Comparison of ENCODE assay signal across 3 cellular contexts in the genomic region with DNA sequence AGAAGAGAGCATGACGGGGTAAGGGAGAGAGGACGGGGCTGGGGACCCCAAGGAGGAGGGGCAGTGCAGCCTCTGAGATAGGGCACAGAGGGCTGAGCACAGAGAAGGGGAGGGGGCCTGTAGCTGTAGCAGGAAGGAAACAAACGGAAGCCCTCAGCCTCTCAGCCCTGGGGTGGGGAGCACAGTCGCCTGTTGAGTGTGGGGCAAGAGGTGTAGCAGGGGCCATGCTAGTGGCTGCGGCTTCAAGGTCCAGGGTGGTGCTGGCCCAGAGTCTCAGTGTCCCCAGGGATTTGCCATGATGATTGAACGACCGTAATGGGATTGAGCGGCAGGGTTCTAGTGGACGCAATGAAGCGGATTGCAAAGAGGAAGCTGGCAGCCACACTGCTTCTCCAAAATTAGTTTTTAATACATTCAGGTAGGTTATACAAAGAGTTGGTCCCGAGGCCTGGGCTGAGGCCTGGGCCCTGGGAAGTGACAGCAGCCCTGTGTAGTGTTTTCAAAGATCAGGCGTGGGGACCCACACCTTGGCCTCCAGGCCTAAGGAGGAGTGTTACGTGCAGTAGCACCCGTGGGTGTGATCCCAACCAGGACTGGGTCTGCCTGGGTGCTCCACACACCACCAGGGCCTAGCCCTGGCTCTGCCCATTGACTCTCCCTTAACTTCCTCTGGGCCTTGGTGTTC.
TF ChIP-seq lines count a peak whose summit lies in the region.

No MANE protein-coding gene starts in this region.

TF ChIP-seq in IMR-90, 13 proteins besides CTCF, POLR2A, EP300 and RAD21:
- TF ChIP-seq, protein P1, sequence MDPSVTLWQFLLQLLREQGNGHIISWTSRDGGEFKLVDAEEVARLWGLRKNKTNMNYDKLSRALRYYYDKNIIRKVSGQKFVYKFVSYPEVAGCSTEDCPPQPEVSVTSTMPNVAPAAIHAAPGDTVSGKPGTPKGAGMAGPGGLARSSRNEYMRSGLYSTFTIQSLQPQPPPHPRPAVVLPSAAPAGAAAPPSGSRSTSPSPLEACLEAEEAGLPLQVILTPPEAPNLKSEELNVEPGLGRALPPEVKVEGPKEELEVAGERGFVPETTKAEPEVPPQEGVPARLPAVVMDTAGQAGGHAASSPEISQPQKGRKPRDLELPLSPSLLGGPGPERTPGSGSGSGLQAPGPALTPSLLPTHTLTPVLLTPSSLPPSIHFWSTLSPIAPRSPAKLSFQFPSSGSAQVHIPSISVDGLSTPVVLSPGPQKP (IDR thresholded peaks at IDR 0.05; ENCODE audit: borderline replicate concordance, low read depth, low read length), result no peak

TF ChIP-seq in H1, 55 proteins besides CTCF, POLR2A, EP300 and RAD21:
- no peak for TF ChIP-seq CHD2 (IDR thresholded peaks at IDR 0.05; ENCODE audit: low read length)
- TF ChIP-seq, protein P2, sequence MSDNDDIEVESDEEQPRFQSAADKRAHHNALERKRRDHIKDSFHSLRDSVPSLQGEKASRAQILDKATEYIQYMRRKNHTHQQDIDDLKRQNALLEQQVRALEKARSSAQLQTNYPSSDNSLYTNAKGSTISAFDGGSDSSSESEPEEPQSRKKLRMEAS (IDR thresholded peaks at IDR 0.05), result no peak
- TF ChIP-seq HDAC6 (IDR thresholded peaks at IDR 0.05; ENCODE audit: low read depth, low read length), result no peak
- no peak for TF ChIP-seq CREB1 (IDR thresholded peaks at IDR 0.05)
- TF ChIP-seq POLR2AphosphoS5 (IDR thresholded peaks at IDR 0.05; ENCODE audit: low read depth, low read length), result no peak
- no peak for TF ChIP-seq YY1 (IDR thresholded peaks at IDR 0.05; ENCODE audit: low read depth, low read length)
- TF ChIP-seq EZH2 (IDR thresholded peaks at IDR 0.05; ENCODE audit: low read depth, low read length, severe bottlenecking), result no peak
- TF ChIP-seq CHD1 (IDR thresholded peaks at IDR 0.05; ENCODE audit: low read depth, low read length), result no peak
- TF ChIP-seq TEAD4 (IDR thresholded peaks at IDR 0.05; ENCODE audit: low read depth, low read length), result no peak
- TF ChIP-seq SIX5 (IDR thresholded peaks at IDR 0.05; ENCODE audit: low read depth, low read length), result no peak
- TF ChIP-seq, protein P3, sequence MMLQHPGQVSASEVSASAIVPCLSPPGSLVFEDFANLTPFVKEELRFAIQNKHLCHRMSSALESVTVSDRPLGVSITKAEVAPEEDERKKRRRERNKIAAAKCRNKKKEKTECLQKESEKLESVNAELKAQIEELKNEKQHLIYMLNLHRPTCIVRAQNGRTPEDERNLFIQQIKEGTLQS (IDR thresholded peaks at IDR 0.05; ENCODE audit: insufficient read depth, low read depth, low read length), result no peak
- no peak for TF ChIP-seq EGR1 (IDR thresholded peaks at IDR 0.05; ENCODE audit: borderline replicate concordance, low read depth, low read length)
- TF ChIP-seq JUN (IDR thresholded peaks at IDR 0.05; ENCODE audit: low read depth, low read length), result no peak
- TF ChIP-seq GTF2F1 (IDR thresholded peaks at IDR 0.05; ENCODE audit: borderline replicate concordance, low read depth, low read length), result no peak
- TF ChIP-seq RBBP5 (IDR thresholded peaks at IDR 0.05; ENCODE audit: borderline replicate concordance, low read depth, low read length), result no peak

TF ChIP-seq in GM12891, 5 proteins besides CTCF, POLR2A, EP300 and RAD21:
- TF ChIP-seq PAX5 (IDR thresholded peaks at IDR 0.05; ENCODE audit: insufficient read depth, low read length, severe bottlenecking) (no peak), SPI1 (IDR thresholded peaks at IDR 0.05; ENCODE audit: low read depth, low read length) (no peak), TAF1 (IDR thresholded peaks at IDR 0.05; ENCODE audit: low read depth, low read length) (no peak), POU2F2 (IDR thresholded peaks at IDR 0.05; ENCODE audit: low read depth, low read length) (no peak), POLR2AphosphoS5 (IDR thresholded peaks at IDR 0.05; ENCODE audit: low read depth, low read length) (no peak)
